ENCODE assay signal across 10 cellular contexts in the genomic region with DNA sequence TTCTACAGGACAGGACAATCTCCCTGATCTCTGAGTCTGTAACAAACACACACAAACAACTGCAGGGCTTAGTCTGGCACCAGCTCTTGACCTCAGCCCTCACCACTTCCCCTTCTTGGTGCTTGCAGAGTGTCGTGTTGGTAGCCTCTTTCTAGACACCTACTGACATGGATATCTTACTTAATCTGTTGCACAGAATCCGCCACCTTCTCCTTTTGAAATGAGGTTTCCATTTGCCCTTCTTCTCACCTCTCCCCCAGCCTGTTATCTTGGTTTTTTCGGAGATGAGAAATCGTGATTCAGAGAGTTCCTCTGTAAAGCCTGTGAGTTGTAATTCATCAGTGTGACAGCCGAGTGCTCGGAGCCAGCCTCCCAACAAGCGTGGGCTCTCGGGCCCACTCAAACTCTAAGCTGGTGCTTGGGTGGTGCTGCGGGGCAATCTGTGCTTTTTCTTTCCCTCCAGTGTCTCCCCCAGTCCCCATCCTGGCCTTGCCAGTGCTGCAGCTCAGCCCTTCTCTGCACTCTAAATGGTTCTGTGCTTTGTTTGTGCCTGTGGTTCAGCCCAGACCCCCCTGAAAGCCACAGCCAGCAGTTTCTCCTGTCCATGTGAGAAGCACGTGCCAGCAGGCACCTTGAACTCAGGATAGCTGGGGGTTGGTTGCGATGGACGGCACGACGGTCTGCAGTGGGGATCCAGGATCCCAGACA. TPM values are rescaled to one million over a fixed set of nuclear protein-coding genes. Genes with fewer than 3 reads are reported as not detected.
DNase-seq lines count a peak whose midpoint lies in the region; ATAC-seq lines count a peak whose summit lies in the region.
"Had no signal": no experiment of that assay in that cellular context is flagged by ENCODE, and none has a peak within 500 bp of the region (broad histone marks: within the 10 kb centered on the region; RNA-seq: fewer than 3 reads in every experiment).

No MANE protein-coding gene starts in this region.

- H2BK120ac ChIP-seq in mesendoderm (ENCODE audit: low read depth, low read length), result no peak overlapping the region

- no peak overlapping the region for H4K8ac ChIP-seq in mesendoderm (ENCODE audit: low read depth, low read length)

- peak; percentile 86 for ATAC-seq in HG03571 (IDR thresholded peaks at IDR 0.05; ENCODE audit: unreplicated experiment)
- ATAC-seq in central memory CD8-positive, alpha-beta T cell (replicated peaks; ENCODE audit: extremely low read depth, poor library complexity, severe bottlenecking), result peak; percentile 97

- no peak overlapping the region for H4K5ac ChIP-seq in mesendoderm (ENCODE audit: low read length)

- H3K4me3 Mint-ChIP-seq in central memory CD8-positive, alpha-beta T cell, result peak overlapping the region; percentile 72

- no peak overlapping the region for H3K4ac ChIP-seq in mesendoderm (ENCODE audit: low read depth, low read length)

- peak; percentile 74 for DNase-seq in NK-92 treated with Interleukin-12 subunit alpha and Interleukin-12 subunit beta, amount 100 ng/mL, for 24 hours (lab: John Stamatoyannopoulos, UW)
- DNase-seq in NK-92 (lab: John Stamatoyannopoulos, UW; ENCODE audit: unreplicated experiment) (no peak), mesendoderm (peak; percentile 38), NCI-H2171 treated with DMSO at 0.1 percent for 48 hours (lab: John Stamatoyannopoulos, UW) (no peak)
- peak; percentile 45 for DNase-seq in activated CD4-positive, CD25-positive, alpha-beta regulatory T cell treated with anti-CD3 and anti-CD28 coated beads, Interleukin-2, amount 50 U/mL, for 72 hours
- DNase-seq in central memory CD8-positive, alpha-beta T cell (ENCODE audit: low spot score in 2 of 2), result peak; percentile 48 to 87
- peak; percentile 55 to 68 for DNase-seq in stimulated activated CD8-positive, alpha-beta memory T cell treated with anti-CD3 and anti-CD28 coated beads, Interleukin-15, amount 100 ng/mL, for 48 hours (ENCODE audit: low read depth in 2 of 2)

- H2AK5ac ChIP-seq in mesendoderm (ENCODE audit: low read length), result no peak overlapping the region

- H2BK15ac ChIP-seq in mesendoderm (replicated peaks; ENCODE audit: low read depth), result no peak overlapping the region

- H3K4me1 ChIP-seq in mesendoderm (ENCODE audit: control insufficient read depth, low read depth, low read length), result no peaks in the 10 kb centered on the region

- H3K36me3 Mint-ChIP-seq in central memory CD8-positive, alpha-beta T cell (ENCODE audit: insufficient read depth), result peaks cover 4% of the 10 kb centered on the region

- peaks cover 31% of the 10 kb centered on the region for H3K4me1 Mint-ChIP-seq in central memory CD8-positive, alpha-beta T cell

- no peaks in the 10 kb centered on the region for H3K79me2 ChIP-seq in mesendoderm (ENCODE audit: control insufficient read depth, insufficient read depth, low read length)

- H3K4me3 ChIP-seq in mesendoderm (ENCODE audit: low read length), result no peak overlapping the region

- H3K23ac ChIP-seq in mesendoderm (ENCODE audit: low read length), result no peak overlapping the region

- no peaks in the 10 kb centered on the region for H3K36me3 ChIP-seq in mesendoderm (ENCODE audit: control insufficient read depth, insufficient read depth, low read length)

- no peak overlapping the region for H3K9ac ChIP-seq in mesendoderm (ENCODE audit: low read length)

- no peaks in the 10 kb centered on the region for H3K79me1 ChIP-seq in mesendoderm (ENCODE audit: low read length)

- H3K27me3 ChIP-seq in mesendoderm (ENCODE audit: insufficient read depth, low read length, poor library complexity), result no peaks in the 10 kb centered on the region

- no peak overlapping the region for H3K18ac ChIP-seq in mesendoderm (ENCODE audit: low read length)

- no peaks in the 10 kb centered on the region for H3K9me3 Mint-ChIP-seq in central memory CD8-positive, alpha-beta T cell

- H3K27ac Mint-ChIP-seq in central memory CD8-positive, alpha-beta T cell (ENCODE audit: low read depth), result peak overlapping the region; percentile 95

- peak overlapping the region; percentile 22 for H3K56ac ChIP-seq in mesendoderm (ENCODE audit: low read length)

- no peaks in the 10 kb centered on the region for H3K27me3 Mint-ChIP-seq in central memory CD8-positive, alpha-beta T cell

- H2BK5ac ChIP-seq in mesendoderm (ENCODE audit: low read length), result no peak overlapping the region

- no CpG with 5 or more reads among the region's 14 CpGs for WGBS in mesendoderm (ENCODE audit: extremely low coverage, insufficient coverage, low lambda C conversion rate)

- H3K27ac ChIP-seq in mesendoderm (ENCODE audit: low read depth, low read length), result no peak overlapping the region
- H3K27ac ChIP-seq: 22Rv1 had no signal

- no peak overlapping the region for H3K4me2 ChIP-seq in mesendoderm (ENCODE audit: low read length)

RNA-seq across cellular contexts. Expression of gene KIAA0513, which starts 28.1 kb away (rescaled TPM):
- polyA plus RNA-seq in mesendoderm (2013, experiment 1 of 2), result 1.8 TPM
- polyA plus RNA-seq in mesendoderm (2013, experiment 2 of 2), result 2.2 TPM

RNA-seq across cellular contexts. Expression of gene ZDHHC7, which starts 44.3 kb away (rescaled TPM):
- polyA plus RNA-seq in mesendoderm (2013, experiment 1 of 2), result 28.5 TPM
- polyA plus RNA-seq in mesendoderm (2013, experiment 2 of 2), result 27.8 TPM

RNA-seq across cellular contexts. Expression of gene CIBAR2, which starts 56.6 kb away (rescaled TPM):
- 0.07 TPM for polyA plus RNA-seq in mesendoderm (2013, experiment 1 of 2)
- not detected for polyA plus RNA-seq in mesendoderm (2013, experiment 2 of 2)
- polyA plus RNA-seq: neural cell had no signal

Comparison
In these comparisons a context has a peak if more than half of its experiments do, and no peak if none do; other contexts are left out.
1. DNase-seq: peak in NK-92 treated with Interleukin-12 subunit alpha and Interleukin-12 subunit beta, amount 100 ng/mL, for 24 hours (single experiment), activated CD4-positive, CD25-positive, alpha-beta regulatory T cell treated with anti-CD3 and anti-CD28 coated beads, Interleukin-2, amount 50 U/mL, for 72 hours (single experiment), central memory CD8-positive, alpha-beta T cell (2 of 2), mesendoderm (single experiment) and stimulated activated CD8-positive, alpha-beta memory T cell treated with anti-CD3 and anti-CD28 coated beads, Interleukin-15, amount 100 ng/mL, for 48 hours (2 of 2); none in NK-92 (single experiment) and NCI-H2171 treated with DMSO at 0.1 percent for 48 hours (single experiment).